ENCODE assay signal across 14 cellular contexts in genomic region chrY:8020540-8020939, GRCh38.
DNase-seq lines count a peak whose midpoint lies in the region; ATAC-seq and TF ChIP-seq lines count a peak whose summit lies in the region.
"Had no signal": no experiment of that assay in that cellular context is flagged by ENCODE, and none has a peak within 500 bp of the region (broad histone marks: within the 10 kb centered on the region; RNA-seq: fewer than 3 reads in every experiment).

No MANE protein-coding gene starts in this region.

- ATAC-seq in GM21526 (IDR thresholded peaks at IDR 0.05; ENCODE audit: low FRiP score, unreplicated experiment) = no peak
- ATAC-seq in GM21423 (IDR thresholded peaks at IDR 0.05; ENCODE audit: unreplicated experiment) = no peak

- H3K4me1 Mint-ChIP-seq in activated T-cell treated with anti-CD3 and anti-CD28 coated beads, Interleukin-2, amount 50 U/mL, for 24 hours (ENCODE audit: low read depth) = no peaks in the 10 kb centered on the region

- DNase-seq in HT1080 (ENCODE audit: low read depth) (peak; percentile 34), RWPE1 (ENCODE audit: low spot score) (peak; percentile 0), epithelial cell of prostate (ENCODE audit: low read depth, low spot score) (peak; percentile 62)
- no peak for DNase-seq in activated T-cell treated with anti-CD3 and anti-CD28 coated beads, Interleukin-2, amount 50 U/mL, for 24 hours
- DNase-seq: ACHN; AML-193; Caco-2; CD4-positive, alpha-beta T cell; DMS153; DMS79; GDM1 had no signal

- H3K27me3 Mint-ChIP-seq in activated T-cell treated with anti-CD3 and anti-CD28 coated beads, Interleukin-2, amount 50 U/mL, for 24 hours = no peaks in the 10 kb centered on the region
- H3K27me3 Mint-ChIP-seq: CD4-positive, alpha-beta T cell had no signal

- H3K9me3 Mint-ChIP-seq in activated T-cell treated with anti-CD3 and anti-CD28 coated beads, Interleukin-2, amount 50 U/mL, for 24 hours = no peaks in the 10 kb centered on the region
- H3K9me3 Mint-ChIP-seq: CD4-positive, alpha-beta T cell had no signal

- CTCF ChIA-PET in RWPE1 (lab: Yijun Ruan, JAX) = no interaction called here

- H3K4me3 Mint-ChIP-seq in activated T-cell treated with anti-CD3 and anti-CD28 coated beads, Interleukin-2, amount 50 U/mL, for 24 hours = no peak overlapping the region
- H3K4me3 Mint-ChIP-seq: CD4-positive, alpha-beta T cell had no signal

- no peak overlapping the region for H3K27ac Mint-ChIP-seq in activated T-cell treated with anti-CD3 and anti-CD28 coated beads, Interleukin-2, amount 50 U/mL, for 24 hours
- H3K27ac Mint-ChIP-seq: CD4-positive, alpha-beta T cell had no signal

- no peak overlapping the region for H3K27ac ChIP-seq in RWPE1
- peak overlapping the region; percentile 39 for H3K27ac ChIP-seq in epithelial cell of prostate
- H3K27ac ChIP-seq: C4-2B had no signal

- TF ChIP-seq CTCF in RWPE1 (conservative IDR thresholded peaks at IDR 0.05; ENCODE audit: low read depth) = no peak

- POLR2A ChIA-PET in RWPE1 (lab: Yijun Ruan, JAX; ENCODE audit: low non-redundant PET) = no interaction called here

- no peaks in the 10 kb centered on the region for H3K36me3 Mint-ChIP-seq in activated T-cell treated with anti-CD3 and anti-CD28 coated beads, Interleukin-2, amount 50 U/mL, for 24 hours (ENCODE audit: low read depth)
